In the genomic region with DNA sequence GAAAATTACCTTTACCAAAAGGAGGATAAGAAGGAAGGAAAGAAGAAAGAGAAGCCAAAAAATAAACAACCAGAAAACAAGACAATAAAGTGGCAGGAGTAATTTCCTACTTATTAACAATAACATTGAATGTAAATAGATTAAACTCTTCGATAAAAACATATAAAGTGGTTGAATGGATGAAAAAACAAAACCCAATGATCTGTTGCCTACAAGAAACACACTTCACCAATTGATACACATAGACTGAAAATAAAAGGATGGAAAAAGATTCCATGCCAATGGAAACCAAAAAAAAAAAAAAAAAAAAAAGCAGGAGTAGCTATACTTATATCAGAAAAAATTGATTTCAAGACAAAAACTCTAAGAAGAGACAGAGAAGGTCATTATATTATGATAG, we compare ENCODE assay signal across 7 cellular contexts.
"Had no signal": no experiment of that assay in that cellular context is flagged by ENCODE, and none has a peak within 500 bp of the region (broad histone marks: within the 10 kb centered on the region; RNA-seq: fewer than 3 reads in every experiment).

No MANE protein-coding gene starts in this region.

- FAIRE-seq: HepG2, HTR-8/SVneo, K562 had no signal

- DNase-seq: IMR-90, KBM-7, KG1 had no signal

- H3K27ac ChIP-seq: HL-60 had no signal

- H3K4me3 ChIP-seq: K562 had no signal
